In genomic region chr22:25496396-25497064, GRCh38 we compare ENCODE assay signal across 18 cellular contexts.
"Had no signal": no experiment of that assay in that cellular context is flagged by ENCODE, and none has a peak within 500 bp of the region (broad histone marks: within the 10 kb centered on the region; RNA-seq: fewer than 3 reads in every experiment).

No MANE protein-coding gene starts in this region.

- FAIRE-seq: endometrium, islet of Langerhans had no signal

- H3K4me2 ChIP-seq: hepatocyte had no signal

- H3K27me3 ChIP-seq: hepatocyte, tibial artery had no signal

- DNase-seq: activated CD4-positive, alpha-beta T cell treated with anti-CD3 and anti-CD28 coated beads, Interleukin-2, amount 50 U/mL, for 4 hours; activated naive CD8-positive, alpha-beta T cell treated with anti-CD3 and anti-CD28 coated beads for 36 hours; activated T-cell treated with anti-CD3 and anti-CD28 coated beads for 4 hours; central memory CD4-positive, alpha-beta T cell; nephron progenitor cell; nucleus accumbens; retina; stimulated activated CD4-positive, alpha-beta T cell treated with anti-CD3 and anti-CD28 coated beads, Interleukin-12 subunit alpha, Interleukin-12 subunit beta, amount 100 ng/mL, for 4 hours; stimulated activated CD4-positive, alpha-beta T cell treated with anti-CD3 and anti-CD28 coated beads, Interleukin-2, amount 100 ng/mL, for 24 hours; stimulated activated naive CD4-positive, alpha-beta T cell treated with Interleukin-2 at 50 U/mL for 16 hours; SW 1271; T-helper 2 cell; tibial artery had no signal

- H3K9me3 ChIP-seq: tibial artery had no signal

- H3K4me3 ChIP-seq: coronary artery, hepatocyte, lung, tibial artery had no signal

- H2AFZ ChIP-seq: hepatocyte had no signal

- H3K27ac ChIP-seq: coronary artery, hepatocyte, tibial artery had no signal

- H3K36me3 ChIP-seq: tibial artery had no signal
